In the genomic region with DNA sequence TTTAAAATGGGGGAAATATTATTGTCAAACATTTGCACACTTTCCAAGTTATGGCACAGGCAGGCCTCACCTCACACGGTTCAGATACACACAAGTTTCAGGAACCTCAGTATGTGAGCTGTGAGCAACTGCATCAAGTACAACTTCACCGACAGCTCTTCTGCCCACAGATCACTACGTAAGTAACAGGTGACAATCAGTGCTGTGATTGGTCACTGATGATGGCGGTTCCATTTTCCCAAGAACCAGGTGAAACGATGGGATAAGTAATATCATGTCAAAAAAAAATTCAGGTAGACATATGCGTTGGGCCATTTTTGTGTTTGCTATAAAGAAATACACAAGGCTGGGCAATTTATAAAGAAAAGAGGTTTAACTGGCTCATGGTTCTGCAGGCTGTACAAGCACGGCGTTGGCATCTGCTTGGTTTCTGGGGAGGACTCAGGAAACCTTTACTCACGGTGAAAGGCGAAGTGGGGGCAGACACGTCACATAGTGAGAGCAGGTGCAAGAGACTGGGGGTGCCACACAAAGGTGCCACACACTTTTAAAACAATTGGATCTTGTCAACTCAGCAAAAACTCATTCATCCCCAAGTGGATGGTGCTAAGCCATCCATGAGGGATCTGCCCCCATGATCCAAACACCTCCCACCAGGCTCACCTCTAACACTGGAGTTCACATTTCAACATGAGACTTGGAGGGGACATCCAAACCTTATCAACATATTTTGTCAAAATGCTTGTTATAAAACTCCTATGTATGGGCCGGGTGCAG, we compare ENCODE assay signal across 19 cellular contexts. TPM values are rescaled to one million over a fixed set of nuclear protein-coding genes. Genes with fewer than 3 reads are reported as not detected.
DNase-seq lines count a peak whose midpoint lies in the region; ATAC-seq and TF ChIP-seq lines count a peak whose summit lies in the region.
"Had no signal": no experiment of that assay in that cellular context is flagged by ENCODE, and none has a peak within 500 bp of the region (broad histone marks: within the 10 kb centered on the region; RNA-seq: fewer than 3 reads in every experiment).

No MANE protein-coding gene starts in this region.

- CTCF ChIA-PET in CD8-positive, alpha-beta T cell (lab: Charles Lee): interaction anchor here (1.2 to 2.1 kb wide), 3 partner anchors 30 to 108 kb away, joined by 5 to 10 read pairs (median 5); no protein-coding TSS in a partner anchor

- H2AFZ ChIP-seq in mesenchymal stem cell (ENCODE audit: low read depth, low read length): no peak overlapping the region

- intact Hi-C loops in CD8-positive, alpha-beta T cell (cut with DNase I, micrococcal nuclease): loop anchor here (5.0 kb wide), 3 partner anchors 492 to 637 kb away; partner anchors contain the start of gene TGIF1 (in 1 of the 2)

- WGBS in mesenchymal stem cell: 93% methylated on average over 12 of the region's 12 CpGs

- no peaks in the 10 kb centered on the region for H3K9me3 Mint-ChIP-seq in T-helper 1 cell treated with Interleukin-12 subunit alpha and Interleukin-12 subunit beta and Interleukin-4 antibody, amounts not matched to agents 30 μg/mL and 1 μg/mL, for 36 hours
- no peaks in the 10 kb centered on the region for H3K9me3 Mint-ChIP-seq in CD8-positive, alpha-beta T cell
- H3K9me3 Mint-ChIP-seq in activated naive CD4-positive, alpha-beta T cell treated with anti-CD3 and anti-CD28 coated beads, Interleukin-2, amount 50 U/mL, for 72 hours: peaks cover 0 to 5% of the 10 kb centered on the region in 2 donors
- H3K9me3 Mint-ChIP-seq in chondrocyte (ENCODE audit: low read depth): no peaks in the 10 kb centered on the region

- H2AK5ac ChIP-seq in mesenchymal stem cell (ENCODE audit: low read length, severe bottlenecking): no peak overlapping the region

- no peak overlapping the region for H2BK5ac ChIP-seq in mesenchymal stem cell (ENCODE audit: low read depth, low read length, poor library complexity, severe bottlenecking)

- H3K23ac ChIP-seq in mesenchymal stem cell (ENCODE audit: low read length in 2 of 2): no peak overlapping the region

- H3K79me1 ChIP-seq in mesenchymal stem cell (replicated peaks; ENCODE audit: low read length, poor library complexity, severe bottlenecking): peaks cover 27% of the 10 kb centered on the region

- H3K18ac ChIP-seq in mesenchymal stem cell (ENCODE audit: low read depth in 1 of 2, low read length in 2 of 2): no peak overlapping the region

- peaks cover 64% of the 10 kb centered on the region for H3K4me1 ChIP-seq in CD8-positive, alpha-beta T cell (ENCODE audit: insufficient read depth, low read length)
- H3K4me1 ChIP-seq in mesenchymal stem cell (ENCODE audit: control insufficient read depth, insufficient read depth, low read depth, low read length): no peaks in the 10 kb centered on the region

- H2BK120ac ChIP-seq in mesenchymal stem cell (ENCODE audit: low read depth, low read length): no peak overlapping the region

- no peak overlapping the region for H3K4ac ChIP-seq in mesenchymal stem cell (ENCODE audit: low read depth in 1 of 2, low read length in 2 of 2)

- peak overlapping the region; percentile 34 for H3K27ac ChIP-seq in CD8-positive, alpha-beta T cell (ENCODE audit: low read depth, low read length)
- H3K27ac ChIP-seq in mesenchymal stem cell (ENCODE audit: low read length, poor library complexity, severe bottlenecking): no peak overlapping the region
- H3K27ac ChIP-seq: 22Rv1, cardiac muscle cell, upper lobe of right lung, VCaP had no signal

- no peak for ATAC-seq in CD8-positive, alpha-beta T cell
- no peak for ATAC-seq in activated naive CD4-positive, alpha-beta T cell treated with anti-CD3 and anti-CD28 coated beads, Interleukin-2, amount 50 U/mL, for 72 hours
- no peak for ATAC-seq in GM21825 (IDR thresholded peaks at IDR 0.05; ENCODE audit: unreplicated experiment)
- no peak for ATAC-seq in HG03520 (IDR thresholded peaks at IDR 0.05; ENCODE audit: unreplicated experiment)
- ATAC-seq: upper lobe of right lung had no signal

- H4K91ac ChIP-seq in mesenchymal stem cell (ENCODE audit: low read length): no peak overlapping the region

- H3K9me3 ChIP-seq in CD8-positive, alpha-beta T cell (ENCODE audit: low read length): no peaks in the 10 kb centered on the region
- no peaks in the 10 kb centered on the region for H3K9me3 ChIP-seq in mesenchymal stem cell (ENCODE audit: control insufficient read depth, low read length)
- H3K9me3 ChIP-seq: HAP-1, upper lobe of right lung had no signal

- TF ChIP-seq CTCF in CD8-positive, alpha-beta T cell (IDR thresholded peaks at IDR 0.05): no peak
- no peak for TF ChIP-seq CTCF in chondrocyte (IDR thresholded peaks at IDR 0.05)

- no peak overlapping the region for H3K4me3 Mint-ChIP-seq in T-helper 1 cell treated with Interleukin-12 subunit alpha and Interleukin-12 subunit beta and Interleukin-4 antibody, amounts not matched to agents 30 μg/mL and 1 μg/mL, for 36 hours
- peak overlapping the region; percentile 74 for H3K4me3 Mint-ChIP-seq in CD8-positive, alpha-beta T cell
- H3K4me3 Mint-ChIP-seq in chondrocyte (ENCODE audit: unreplicated experiment): no peak overlapping the region

- H3K27me3 Mint-ChIP-seq in T-helper 1 cell treated with Interleukin-12 subunit alpha and Interleukin-12 subunit beta and Interleukin-4 antibody, amounts not matched to agents 30 μg/mL and 1 μg/mL, for 36 hours (ENCODE audit: low read depth): no peaks in the 10 kb centered on the region
- H3K27me3 Mint-ChIP-seq in CD8-positive, alpha-beta T cell (ENCODE audit: low read depth): no peaks in the 10 kb centered on the region
- H3K27me3 Mint-ChIP-seq in chondrocyte (ENCODE audit: low read depth): no peaks in the 10 kb centered on the region

- no peak overlapping the region for H2BK12ac ChIP-seq in mesenchymal stem cell (ENCODE audit: low read length in 2 of 2)

- no peak overlapping the region for H3K4me2 ChIP-seq in mesenchymal stem cell (ENCODE audit: low read length, poor library complexity, severe bottlenecking)

- H3K4me3 ChIP-seq in CD8-positive, alpha-beta T cell (ENCODE audit: low read depth, low read length): no peak overlapping the region
- no peak overlapping the region for H3K4me3 ChIP-seq in mesenchymal stem cell (ENCODE audit: insufficient read depth in 1 of 2, low read depth in 1 of 2, low read length in 2 of 2)
- H3K4me3 ChIP-seq: cardiac muscle cell, HAP-1, upper lobe of right lung had no signal

- peak overlapping the region; percentile 72 for H3K9ac ChIP-seq in mesenchymal stem cell (ENCODE audit: low read length)

- no peak overlapping the region for H3K14ac ChIP-seq in mesenchymal stem cell (ENCODE audit: low read length in 2 of 2)

- H3K27me3 ChIP-seq in CD8-positive, alpha-beta T cell (ENCODE audit: insufficient read depth, low read length): no peaks in the 10 kb centered on the region
- no peaks in the 10 kb centered on the region for H3K27me3 ChIP-seq in mesenchymal stem cell (ENCODE audit: control insufficient read depth in 1 of 2, insufficient read depth in 1 of 2, low read length in 2 of 2)
- H3K27me3 ChIP-seq: cardiac muscle cell, upper lobe of right lung had no signal

- H3K27ac Mint-ChIP-seq in T-helper 1 cell treated with Interleukin-12 subunit alpha and Interleukin-12 subunit beta and Interleukin-4 antibody, amounts not matched to agents 30 μg/mL and 1 μg/mL, for 36 hours: peak overlapping the region; percentile 50
- peak overlapping the region; percentile 94 for H3K27ac Mint-ChIP-seq in CD8-positive, alpha-beta T cell
- peak overlapping the region; percentile 92 to 98 for H3K27ac Mint-ChIP-seq in activated naive CD4-positive, alpha-beta T cell treated with anti-CD3 and anti-CD28 coated beads, Interleukin-2, amount 50 U/mL, for 72 hours
- no peak overlapping the region for H3K27ac Mint-ChIP-seq in chondrocyte (ENCODE audit: unreplicated experiment)

- H3K36me3 Mint-ChIP-seq in T-helper 1 cell treated with Interleukin-12 subunit alpha and Interleukin-12 subunit beta and Interleukin-4 antibody, amounts not matched to agents 30 μg/mL and 1 μg/mL, for 36 hours (ENCODE audit: low read depth): peaks cover 55% of the 10 kb centered on the region
- peaks cover 69% of the 10 kb centered on the region for H3K36me3 Mint-ChIP-seq in CD8-positive, alpha-beta T cell
- H3K36me3 Mint-ChIP-seq in activated naive CD4-positive, alpha-beta T cell treated with anti-CD3 and anti-CD28 coated beads, Interleukin-2, amount 50 U/mL, for 72 hours: peaks cover 44 to 74% of the 10 kb centered on the region in 2 donors
- peaks cover 37% of the 10 kb centered on the region for H3K36me3 Mint-ChIP-seq in chondrocyte (ENCODE audit: low read depth)

- peaks cover 38% of the 10 kb centered on the region for H3K36me3 ChIP-seq in CD8-positive, alpha-beta T cell (ENCODE audit: insufficient read depth, low read length)
- peaks cover 19 to 60% of the 10 kb centered on the region in 2 experiments for H3K36me3 ChIP-seq in mesenchymal stem cell (ENCODE audit: control insufficient read depth in 1 of 2, insufficient read depth in 2 of 2, low read depth in 1 of 2, low read length in 2 of 2)

- no peak overlapping the region for H4K8ac ChIP-seq in mesenchymal stem cell (ENCODE audit: low read length)

- peaks cover 54% of the 10 kb centered on the region for H3K4me1 Mint-ChIP-seq in T-helper 1 cell treated with Interleukin-12 subunit alpha and Interleukin-12 subunit beta and Interleukin-4 antibody, amounts not matched to agents 30 μg/mL and 1 μg/mL, for 36 hours (ENCODE audit: low read depth)
- H3K4me1 Mint-ChIP-seq in CD8-positive, alpha-beta T cell (ENCODE audit: low read depth): peaks cover 76% of the 10 kb centered on the region
- peaks cover 18% of the 10 kb centered on the region for H3K4me1 Mint-ChIP-seq in chondrocyte (ENCODE audit: low read depth)

- no peak overlapping the region for H2BK15ac ChIP-seq in mesenchymal stem cell (ENCODE audit: low read depth, poor library complexity, severe bottlenecking)

- POLR2A ChIA-PET in CD8-positive, alpha-beta T cell (lab: Charles Lee): interaction anchor here (1.2 kb wide), 1 partner anchor 22 kb away, joined by 4 read pairs; no protein-coding TSS in a partner anchor

- no peak for DNase-seq in T-helper 1 cell
- DNase-seq in CD8-positive, alpha-beta T cell: no peak
- DNase-seq in activated naive CD4-positive, alpha-beta T cell treated with anti-CD3 and anti-CD28 coated beads, Interleukin-2, amount 50 U/mL, for 72 hours (ENCODE audit: low spot score in 2 of 2): no peak
- no peak for DNase-seq in mesenchymal stem cell
- no peak for DNase-seq in chondrocyte (ENCODE audit: low spot score)
- DNase-seq: foreskin melanocyte, hypothalamus, kidney, NCI-H1417, NCI-H2107, NCI-H510A treated with DMSO at 0.1 percent for 48 hours, upper lobe of right lung had no signal

RNA-seq across cellular contexts. Expression of gene LPIN2, which starts 57.9 kb away (rescaled TPM):
- 10 to 100 TPM; 50.3 to 50.9 TPM for total RNA-seq in CD8-positive, alpha-beta T cell
- total RNA-seq in activated naive CD4-positive, alpha-beta T cell treated with anti-CD3 and anti-CD28 coated beads, Interleukin-2, amount 50 U/mL, for 72 hours: 100 to 1,000 TPM in 1 of 2 donors, 10 to 100 TPM in 1; 66.0 to 113 TPM
- polyA plus RNA-seq in mesenchymal stem cell (2013, experiment 1 of 2): 28.4 TPM
- 28.0 TPM for polyA plus RNA-seq in mesenchymal stem cell (2013, experiment 2 of 2)
- 30.3 to 38.7 TPM (median 38.6 TPM) in 3 replicates for total RNA-seq in chondrocyte
